ENCODE assay signal across 21 cellular contexts in the genomic region with DNA sequence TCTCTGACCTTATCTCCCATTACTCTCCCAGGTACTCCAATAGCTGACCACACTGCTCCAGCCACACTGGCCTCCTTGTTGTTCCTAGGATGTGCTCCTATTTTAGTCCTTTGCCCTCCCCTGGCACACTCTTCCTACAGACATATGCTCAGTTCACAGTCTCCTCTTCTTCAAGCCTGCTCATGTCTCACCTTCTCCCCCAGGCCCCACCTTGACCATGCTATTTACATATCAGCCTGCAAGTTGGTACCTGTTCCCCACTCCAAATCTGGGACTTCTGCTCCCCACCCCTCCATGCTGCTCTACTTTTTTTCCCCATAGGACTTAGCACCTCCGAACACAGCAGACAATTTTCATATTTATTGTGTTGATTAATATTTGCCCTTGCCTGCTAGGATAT.
"Had no signal": no experiment of that assay in that cellular context is flagged by ENCODE, and none has a peak within 500 bp of the region (broad histone marks: within the 10 kb centered on the region; RNA-seq: fewer than 3 reads in every experiment).

No MANE protein-coding gene starts in this region.

- H3K27ac Mint-ChIP-seq: activated CD4-positive, alpha-beta memory T cell treated with anti-CD3 and anti-CD28 coated beads, Interleukin-2, amount 10 ng/mL, durations not matched to agents 7 days and 5 days; activated T-cell treated with anti-CD3 and anti-CD28 coated beads, Interleukin-2, amount 50 U/mL, for 24 hours; mesothelial cell of epicardium; nephron progenitor cell had no signal

- H3K27me3 Mint-ChIP-seq: activated CD4-positive, alpha-beta memory T cell treated with anti-CD3 and anti-CD28 coated beads, Interleukin-2, amount 10 ng/mL, durations not matched to agents 7 days and 5 days; activated T-cell treated with anti-CD3 and anti-CD28 coated beads, Interleukin-2, amount 50 U/mL, for 24 hours; effector memory CD8-positive, alpha-beta T cell had no signal

- H3K27me3 ChIP-seq: left lung, sigmoid colon, SJCRH30, transverse colon, vagina had no signal

- H3K4me1 Mint-ChIP-seq: mesothelial cell of epicardium, nephron progenitor cell had no signal

- DNase-seq: activated CD4-positive, alpha-beta memory T cell treated with anti-CD3 and anti-CD28 coated beads, Interleukin-2, amount 10 ng/mL, durations not matched to agents 7 days and 5 days; activated CD4-positive, alpha-beta T cell treated with anti-CD3 and anti-CD28 coated beads for 1 hour; activated effector memory CD4-positive, alpha-beta T cell treated with Interleukin-2 at 50 U/mL for 16 hours; activated naive CD4-positive, alpha-beta T cell treated with anti-CD3 and anti-CD28 coated beads, Interleukin-2, amount 50 U/mL, for 16 hours; activated T-cell treated with anti-CD3 and anti-CD28 coated beads, Interleukin-2, amount 50 U/mL, for 24 hours; amygdala; effector memory CD8-positive, alpha-beta T cell; foreskin melanocyte; kidney; left lung; nephron progenitor cell; nucleus accumbens; posterior cingulate gyrus; sigmoid colon; SJCRH30; stimulated activated naive CD4-positive, alpha-beta T cell treated with Interleukin-2 at 50 U/mL for 16 hours; T-helper 2 cell; transverse colon had no signal

- ATAC-seq: effector memory CD8-positive, alpha-beta T cell; left lung had no signal

- H3K27ac ChIP-seq: left lung, sigmoid colon, transverse colon, vagina, VCaP had no signal

- H3K4me3 Mint-ChIP-seq: activated CD4-positive, alpha-beta memory T cell treated with anti-CD3 and anti-CD28 coated beads, Interleukin-2, amount 10 ng/mL, durations not matched to agents 7 days and 5 days; activated T-cell treated with anti-CD3 and anti-CD28 coated beads, Interleukin-2, amount 50 U/mL, for 24 hours; mesothelial cell of epicardium; nephron progenitor cell had no signal

- H3K4me1 ChIP-seq: left lung, sigmoid colon, vagina had no signal
